In genomic region chr16:30369938-30370443, GRCh38 we compare ENCODE assay signal across 8 cellular contexts. TPM values are rescaled to one million over a fixed set of nuclear protein-coding genes. Genes with fewer than 3 reads are reported as not detected.
DNase-seq lines count a peak whose midpoint lies in the region; ATAC-seq and TF ChIP-seq lines count a peak whose summit lies in the region.

No MANE protein-coding gene starts in this region.

- H3K36me3 Mint-ChIP-seq in activated T-cell treated with anti-CD3 and anti-CD28 coated beads, Interleukin-2, amount 50 U/mL, for 4 hours (ENCODE audit: insufficient read depth): peaks cover 9% of the 10 kb centered on the region

- peak; percentile 3 for ATAC-seq in HG02623 (IDR thresholded peaks at IDR 0.05; ENCODE audit: unreplicated experiment)
- peak; percentile 13 to 15 for ATAC-seq in activated T-cell treated with anti-CD3 and anti-CD28 coated beads, Interleukin-2, amount 50 U/mL, for 4 hours
- no peak for ATAC-seq in HG02852 (IDR thresholded peaks at IDR 0.05; ENCODE audit: unreplicated experiment)
- ATAC-seq in GM18873 (IDR thresholded peaks at IDR 0.05; ENCODE audit: low FRiP score, unreplicated experiment): no peak

- TF ChIP-seq POLR2A in tibial nerve (IDR thresholded peaks at IDR 0.05): peak in 1 of 2 donors; percentile 75

- no peaks in the 10 kb centered on the region for H3K9me3 Mint-ChIP-seq in activated T-cell treated with anti-CD3 and anti-CD28 coated beads, Interleukin-2, amount 50 U/mL, for 4 hours

- peaks cover 0 to 12% (median 0%) of the 10 kb centered on the region in 3 donors for H3K36me3 ChIP-seq in tibial nerve

- no peak for TF ChIP-seq CTCF in GM12875 (IDR thresholded peaks at IDR 0.05; ENCODE audit: borderline replicate concordance, insufficient read depth, low read depth, low read length)
- TF ChIP-seq CTCF in tibial nerve (IDR thresholded peaks at IDR 0.05): peak in 2 of 5 experiments; percentile 7 to 11

- DNase-seq in activated T-cell treated with anti-CD3 and anti-CD28 coated beads, Interleukin-2, amount 50 U/mL, for 4 hours: no peak
- DNase-seq in tibial nerve (ENCODE audit: low spot score in 2 of 2): no peak
- no peak for DNase-seq in HK-2 (ENCODE audit: unreplicated experiment)

- peaks cover 0 to 52% (median 23%) of the 10 kb centered on the region in 4 donors for H3K4me1 ChIP-seq in tibial nerve

- no peaks in the 10 kb centered on the region for H3K27me3 Mint-ChIP-seq in activated T-cell treated with anti-CD3 and anti-CD28 coated beads, Interleukin-2, amount 50 U/mL, for 4 hours (ENCODE audit: low read depth)

- 0 to 3% methylated on average over 6 to 29 of the region's 73 CpGs for WGBS in tibial nerve, 2 donors

- no peak for TF ChIP-seq EP300 in tibial nerve (IDR thresholded peaks at IDR 0.05)

- H3K9me3 ChIP-seq in tibial nerve: no peaks in the 10 kb centered on the region

- H3K27me3 ChIP-seq in layer of hippocampus (ENCODE audit: control insufficient read depth, insufficient read depth, low read length): no peaks in the 10 kb centered on the region
- H3K27me3 ChIP-seq in tibial nerve: no peaks in the 10 kb centered on the region

- peak overlapping the region; percentile 70 for H3K27ac ChIP-seq in layer of hippocampus (ENCODE audit: low read depth, low read length)
- H3K27ac ChIP-seq in tibial nerve: peak overlapping the region; percentile 69 to 91 (median 84)

- peak overlapping the region; percentile 63 for H3K4me3 ChIP-seq in GM12875 (ENCODE audit: low read depth, low read length)
- peak overlapping the region; percentile 70 to 89 (median 76) for H3K4me3 ChIP-seq in tibial nerve

- H3K4me3 Mint-ChIP-seq in activated T-cell treated with anti-CD3 and anti-CD28 coated beads, Interleukin-2, amount 50 U/mL, for 4 hours: peak overlapping the region; percentile 87

- H3K4me1 Mint-ChIP-seq in activated T-cell treated with anti-CD3 and anti-CD28 coated beads, Interleukin-2, amount 50 U/mL, for 4 hours (ENCODE audit: low read depth): peaks cover 50% of the 10 kb centered on the region

RNA-seq across cellular contexts. Expression of gene TBC1D10B, which starts 0.3 kb away (rescaled TPM):
- 10 to 100 TPM; 48.2 to 52.5 (median 49.6) TPM for total RNA-seq in activated T-cell treated with anti-CD3 and anti-CD28 coated beads, Interleukin-2, amount 50 U/mL, for 4 hours
- 10 to 100 TPM; 25.6 to 52.2 (median 31.1) TPM for total RNA-seq in tibial nerve

RNA-seq across cellular contexts. Expression of gene MYL11, which starts 4.6 kb away (rescaled TPM):
- total RNA-seq in activated T-cell treated with anti-CD3 and anti-CD28 coated beads, Interleukin-2, amount 50 U/mL, for 4 hours: under 1 TPM in 1 of 3 donors, not detected in 2; 0.76 TPM
- not detected for total RNA-seq in tibial nerve

RNA-seq across cellular contexts. Expression of gene SEPTIN1, which starts 12.4 kb away (rescaled TPM):
- 100 to 1,000 TPM; 133 to 164 (median 152) TPM for total RNA-seq in activated T-cell treated with anti-CD3 and anti-CD28 coated beads, Interleukin-2, amount 50 U/mL, for 4 hours
- total RNA-seq in tibial nerve: 1 to 10 TPM in 3 of 4 donors, not detected in 1; 1.4 to 4.8 (median 3.6) TPM

RNA-seq across cellular contexts. Expression of gene CD2BP2, which starts 14.9 kb away (rescaled TPM):
- 10 to 100 TPM; 95.2 to 97.2 (median 96.8) TPM for total RNA-seq in activated T-cell treated with anti-CD3 and anti-CD28 coated beads, Interleukin-2, amount 50 U/mL, for 4 hours
- 10 to 100 TPM; 31.8 to 42.7 (median 36.1) TPM for total RNA-seq in tibial nerve

RNA-seq across cellular contexts. Expression of gene ZNF48, which starts 25.2 kb away (rescaled TPM):
- 10 to 100 TPM; 18.0 to 19.2 (median 18.1) TPM for total RNA-seq in activated T-cell treated with anti-CD3 and anti-CD28 coated beads, Interleukin-2, amount 50 U/mL, for 4 hours
- total RNA-seq in tibial nerve: 1 to 10 TPM; 5.5 to 7.5 (median 7.3) TPM

Comparison
In these comparisons a context has a peak if more than half of its experiments do, and no peak if none do; other contexts are left out.
1. ATAC-seq: peak in HG02623 (single experiment) and activated T-cell treated with anti-CD3 and anti-CD28 coated beads, Interleukin-2, amount 50 U/mL, for 4 hours (2 of 2); none in HG02852 (single experiment) and GM18873 (single experiment).
2. RNA of gene SEPTIN1, which starts 12.4 kb away (total RNA-seq): 133 to 164 TPM in activated T-cell treated with anti-CD3 and anti-CD28 coated beads, Interleukin-2, amount 50 U/mL, for 4 hours; 1.4 to 4.8 TPM in tibial nerve; every median in the first group is over 10 times any median in the second.